Comparison of ENCODE assay signal across 9 cellular contexts in the genomic region with DNA sequence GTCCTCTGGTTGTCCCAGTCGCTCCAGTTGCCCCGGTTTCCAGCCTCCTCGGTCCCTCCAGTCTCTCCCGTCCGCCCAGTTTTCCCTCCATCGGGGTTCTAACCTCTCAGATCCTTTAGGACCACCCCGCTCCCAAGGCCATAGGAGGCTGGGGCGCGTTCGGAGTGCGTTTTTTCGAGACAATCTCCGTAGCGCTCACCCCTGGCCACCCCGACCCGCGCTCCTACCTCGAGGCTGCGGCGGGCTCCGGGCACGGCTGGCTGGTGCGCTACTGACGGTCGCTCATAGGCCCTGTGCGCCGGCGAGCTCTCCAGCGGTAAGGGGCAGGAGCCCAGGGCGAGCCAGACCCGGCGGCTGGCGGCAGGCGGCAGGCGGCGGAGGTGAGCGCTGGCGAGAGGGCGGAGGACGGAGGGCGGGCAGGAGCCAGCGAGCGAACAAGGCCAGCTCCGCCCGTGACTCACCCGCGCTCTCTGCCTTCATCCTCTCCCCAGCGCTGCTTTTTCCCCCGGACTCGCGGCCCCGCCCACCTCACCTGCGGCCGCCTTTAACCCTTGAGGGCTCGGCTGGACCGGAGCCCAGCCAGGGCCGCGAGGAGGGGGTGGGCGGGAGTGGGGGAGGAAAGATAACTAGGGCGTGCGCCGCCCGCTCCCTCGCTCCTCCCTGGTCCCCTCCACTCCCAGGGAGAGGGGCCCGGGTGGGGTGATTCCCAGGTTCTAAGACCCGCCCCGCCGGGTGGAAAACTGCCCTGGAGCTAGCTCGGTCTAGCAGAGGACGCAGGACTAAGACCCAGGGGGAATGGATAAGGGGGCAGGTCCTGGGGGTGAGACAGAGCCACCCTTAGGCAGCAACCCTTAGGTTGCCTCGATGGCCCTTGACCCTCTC. TPM values are rescaled to one million over a fixed set of nuclear protein-coding genes. Genes with fewer than 3 reads are reported as not detected.
DNase-seq lines count a peak whose midpoint lies in the region; ATAC-seq and TF ChIP-seq lines count a peak whose summit lies in the region.
"Had no signal": no experiment of that assay in that cellular context is flagged by ENCODE, and none has a peak within 500 bp of the region (broad histone marks: within the 10 kb centered on the region; RNA-seq: fewer than 3 reads in every experiment).

A gene (minus strand): TSS at position 472 of the 882 bp plus-strand sequence. CDS start 2,734 bp downstream, outside the sequence.

- no peaks in the 10 kb centered on the region for H3K9me3 ChIP-seq in Peyer's patch
- H3K9me3 ChIP-seq in cardiac muscle cell (ENCODE audit: low read depth) = no peaks in the 10 kb centered on the region
- no peaks in the 10 kb centered on the region for H3K9me3 ChIP-seq in vagina

- peak in 4 of 6 experiments; percentile 12 to 56 (median 44) for TF ChIP-seq CTCF in Peyer's patch (IDR thresholded peaks at IDR 0.05)
- TF ChIP-seq CTCF in cardiac muscle cell (IDR thresholded peaks at IDR 0.05; ENCODE audit: low read depth, low read length) = peak; percentile 20
- no peak for TF ChIP-seq CTCF in vagina (IDR thresholded peaks at IDR 0.05)

- ATAC-seq in GM18520 (IDR thresholded peaks at IDR 0.05; ENCODE audit: unreplicated experiment) = no peak

- H3K4me1 ChIP-seq in Peyer's patch = peaks cover 0 to 31% (median 18%) of the 10 kb centered on the region in 4 donors
- H3K4me1 ChIP-seq in cardiac muscle cell (ENCODE audit: low read depth) = peaks cover 16% of the 10 kb centered on the region
- H3K4me1 ChIP-seq in rectal smooth muscle tissue (ENCODE audit: control insufficient read depth, insufficient read depth, low read length) = no peaks in the 10 kb centered on the region
- H3K4me1 ChIP-seq in vagina = peaks cover 26% of the 10 kb centered on the region

- intact Hi-C loops in vagina (cut with DNase I) = no loop called here

- no peak within 1 kb of the TSS for H3K9ac ChIP-seq in rectal smooth muscle tissue (ENCODE audit: low read length)

- H3K36me3 ChIP-seq in Peyer's patch = peaks cover 0 to 16% (median 0%) of the 10 kb centered on the region in 3 donors
- no peaks in the 10 kb centered on the region for H3K36me3 ChIP-seq in cardiac muscle cell
- H3K36me3 ChIP-seq in rectal smooth muscle tissue (ENCODE audit: control insufficient read depth, insufficient read depth, low read length) = no peaks in the 10 kb centered on the region
- H3K36me3 ChIP-seq in vagina = no peaks in the 10 kb centered on the region

- TF ChIP-seq POLR2A in Peyer's patch (IDR thresholded peaks at IDR 0.05) (peak; percentile 82 to 95), vagina (IDR thresholded peaks at IDR 0.05) (no peak)

- H3K4me3 ChIP-seq in Peyer's patch (peak within 1 kb of the TSS; percentile 37 to 66 (median 52)), cardiac muscle cell (peak within 1 kb of the TSS; percentile 30), rectal smooth muscle tissue (ENCODE audit: low read length) (peak within 1 kb of the TSS; percentile 49), vagina (peak within 1 kb of the TSS; percentile 35 to 41)

- peak within 1 kb of the TSS in 3 of 4 donors; percentile 63 to 80 (median 73) for H3K27ac ChIP-seq in Peyer's patch
- H3K27ac ChIP-seq in cardiac muscle cell = no peak within 1 kb of the TSS
- H3K27ac ChIP-seq in rectal smooth muscle tissue (ENCODE audit: low read depth, low read length) = no peak within 1 kb of the TSS
- H3K27ac ChIP-seq in vagina = peak within 1 kb of the TSS; percentile 38

- H3K27me3 ChIP-seq in Peyer's patch (peaks cover 0 to 9% of the 10 kb centered on the region in 2 donors), cardiac muscle cell (peaks cover 53% of the 10 kb centered on the region), rectal smooth muscle tissue (ENCODE audit: control insufficient read depth, insufficient read depth, low read length) (peaks cover 41% of the 10 kb centered on the region), vagina (no peaks in the 10 kb centered on the region)

- DNase-seq in SIG-M5 treated with dmso at 0.1 percent for 504 hours (lab: John Stamatoyannopoulos, UW; ENCODE audit: unreplicated experiment) (peak; percentile 72), SIG-M5 (lab: John Stamatoyannopoulos, UW) (no peak), Peyer's patch (peak; percentile 32 to 94 (median 92)), cardiac muscle cell (ENCODE audit: low read depth in 1 of 2, low spot score in 1 of 2) (peak; percentile 62 to 86), vagina (ENCODE audit: extremely low spot score in 2 of 2) (no peak)
- peak; percentile 56 for DNase-seq in activated gamma-delta T cell treated with anti-CD3 and anti-CD28 coated beads, Interleukin-2, amount 50 U/mL, for 16 hours (ENCODE audit: low read depth)
- DNase-seq: DND-41 had no signal

RNA-seq across cellular contexts. Expression of the gene that starts here (rescaled TPM):
- total RNA-seq in Peyer's patch (10 to 100 TPM in 2 of 4 donors, 1 to 10 TPM in 2; 3.3 to 27.0 (median 16.6) TPM), cardiac muscle cell (5.8 and 6.3 TPM in 2 replicates), vagina (3.9 TPM)
- polyA plus RNA-seq in cardiac muscle cell = 4.6 and 5.0 TPM in 2 replicates

Comparison
In these comparisons a context has a peak if more than half of its experiments do, and no peak if none do; other contexts are left out.
1. DNase-seq: peak in SIG-M5 treated with dmso at 0.1 percent for 504 hours (single experiment), Peyer's patch (3 of 3), activated gamma-delta T cell treated with anti-CD3 and anti-CD28 coated beads, Interleukin-2, amount 50 U/mL, for 16 hours (single experiment) and cardiac muscle cell (2 of 2); none in SIG-M5 (single experiment) and vagina (0 of 2).
2. H3K27ac ChIP-seq: peak in Peyer's patch (3 of 4) and vagina (single experiment); none in cardiac muscle cell (single experiment) and rectal smooth muscle tissue (single experiment).
3. CTCF ChIP-seq: peak in Peyer's patch (4 of 6) and cardiac muscle cell (single experiment); none in vagina (0 of 3).
4. POLR2A ChIP-seq: peak in Peyer's patch (2 of 2); none in vagina (0 of 2).
5. Peak in every context shown above with its lines, with median percentiles within 50 percentile points of each other: H3K4me3 ChIP-seq.